32 cellular contexts compared by ENCODE assay signal in genomic region chr17:45976391-45976754, GRCh38. TPM values are rescaled to one million over a fixed set of nuclear protein-coding genes. Genes with fewer than 3 reads are reported as not detected.
"Had no signal": no experiment of that assay in that cellular context is flagged by ENCODE, and none has a peak within 500 bp of the region (broad histone marks: within the 10 kb centered on the region; RNA-seq: fewer than 3 reads in every experiment).

No MANE protein-coding gene starts in this region.

- H3K27ac Mint-ChIP-seq: activated CD4-positive, alpha-beta memory T cell treated with anti-CD3 and anti-CD28 coated beads, Interleukin-2, amount 10 ng/mL, durations not matched to agents 7 days and 5 days; activated CD4-positive, alpha-beta T cell treated with anti-CD3 and anti-CD28 coated beads, Interleukin-2, amount 10 ng/mL, durations not matched to agents 24 days and 14 days; activated naive CD8-positive, alpha-beta T cell; activated T-helper 2 cell treated with anti-CD3 and anti-CD28 coated beads, Interferon-gamma antibody, Interleukin-2, Interleukin-4, amounts not matched to agents 10 μg/mL and 5 μg/mL and 100 μg/mL, durations not matched to agents 14 hours and 24 hours and 36 hours; natural killer cell treated with Interleukin-12 subunit alpha and Interleukin-12 subunit beta and Interleukin-15 and Interleukin-18, amount 100 ng/mL, for 72 hours; T-helper 1 cell treated with Interleukin-12 subunit alpha and Interleukin-12 subunit beta and Interleukin-4 antibody, amounts not matched to agents 30 μg/mL and 1 μg/mL, for 36 hours had no signal

- H3K27ac ChIP-seq: hepatocyte, neutrophil, ovary, prostate gland, sigmoid colon, testis, transverse colon, WERI-Rb-1 had no signal

- H3K36me3 Mint-ChIP-seq: activated naive CD8-positive, alpha-beta T cell; natural killer cell treated with Interleukin-12 subunit alpha and Interleukin-12 subunit beta and Interleukin-15 and Interleukin-18, amount 100 ng/mL, for 72 hours had no signal

- DNase-seq: activated CD4-positive, alpha-beta memory T cell treated with anti-CD3 and anti-CD28 coated beads, Interleukin-2, amount 10 ng/mL, durations not matched to agents 7 days and 5 days; activated CD4-positive, alpha-beta T cell treated with anti-CD3 and anti-CD28 coated beads, Interleukin-2, amount 10 ng/mL, durations not matched to agents 24 days and 14 days; activated CD4-positive, CD25-positive, alpha-beta regulatory T cell treated with anti-CD3 and anti-CD28 coated beads, Interleukin-2, amount 50 U/mL, for 72 hours; activated naive CD4-positive, alpha-beta T cell treated with Interleukin-2 at 50 U/mL for 16 hours; activated T-cell treated with anti-CD3 and anti-CD28 coated beads, Interleukin-2, amount 50 U/mL, for 48 hours; effector CD8-positive, alpha-beta T cell; glutamatergic neuron; left colon; mammary epithelial cell; ovary; sigmoid colon; stimulated activated CD4-positive, alpha-beta T cell treated with anti-CD3 and anti-CD28 coated beads, Interleukin-15, amount 100 ng/mL, for 24 hours; stimulated activated CD4-positive, alpha-beta T cell treated with anti-CD3 and anti-CD28 coated beads, Interleukin-2, amount 100 ng/mL, for 24 hours; stimulated activated naive CD4-positive, alpha-beta T cell treated with Interleukin-2 at 50 U/mL for 16 hours; SW 1271; T-helper 9 cell; testis; transverse colon; WERI-Rb-1 had no signal

- H3K4me3 Mint-ChIP-seq: activated CD4-positive, alpha-beta memory T cell treated with anti-CD3 and anti-CD28 coated beads, Interleukin-2, amount 10 ng/mL, durations not matched to agents 7 days and 5 days; activated CD4-positive, alpha-beta T cell treated with anti-CD3 and anti-CD28 coated beads, Interleukin-2, amount 10 ng/mL, durations not matched to agents 24 days and 14 days; activated naive CD8-positive, alpha-beta T cell; central memory CD8-positive, alpha-beta T cell; natural killer cell treated with Interleukin-12 subunit alpha and Interleukin-12 subunit beta and Interleukin-15 and Interleukin-18, amount 100 ng/mL, for 72 hours; T-helper 1 cell treated with Interleukin-12 subunit alpha and Interleukin-12 subunit beta and Interleukin-4 antibody, amounts not matched to agents 30 μg/mL and 1 μg/mL, for 36 hours had no signal

- H3K9me3 Mint-ChIP-seq: activated CD4-positive, alpha-beta memory T cell treated with anti-CD3 and anti-CD28 coated beads, Interleukin-2, amount 10 ng/mL, durations not matched to agents 7 days and 5 days; activated CD4-positive, alpha-beta T cell treated with anti-CD3 and anti-CD28 coated beads, Interleukin-2, amount 10 ng/mL, durations not matched to agents 24 days and 14 days; activated T-helper 2 cell treated with anti-CD3 and anti-CD28 coated beads, Interferon-gamma antibody, Interleukin-2, Interleukin-4, amounts not matched to agents 10 μg/mL and 5 μg/mL and 100 μg/mL, durations not matched to agents 14 hours and 24 hours and 36 hours; natural killer cell treated with Interleukin-12 subunit alpha and Interleukin-12 subunit beta and Interleukin-15 and Interleukin-18, amount 100 ng/mL, for 72 hours; T-helper 1 cell treated with Interleukin-12 subunit alpha and Interleukin-12 subunit beta and Interleukin-4 antibody, amounts not matched to agents 30 μg/mL and 1 μg/mL, for 36 hours had no signal

- H3K27me3 Mint-ChIP-seq: activated CD4-positive, alpha-beta T cell treated with anti-CD3 and anti-CD28 coated beads, Interleukin-2, amount 10 ng/mL, durations not matched to agents 24 days and 14 days; activated naive CD8-positive, alpha-beta T cell had no signal

- ATAC-seq: left colon had no signal

- H3K4me1 Mint-ChIP-seq: activated CD4-positive, alpha-beta T cell treated with anti-CD3 and anti-CD28 coated beads, Interleukin-2, amount 10 ng/mL, durations not matched to agents 24 days and 14 days; central memory CD8-positive, alpha-beta T cell had no signal

RNA-seq across cellular contexts. Expression of gene STH, which starts 22.7 kb away (rescaled TPM):
- total RNA-seq: activated CD4-positive, alpha-beta memory T cell treated with anti-CD3 and anti-CD28 coated beads, Interleukin-2, amount 10 ng/mL, durations not matched to agents 7 days and 5 days; activated CD4-positive, alpha-beta T cell treated with anti-CD3 and anti-CD28 coated beads, Interleukin-2, amount 10 ng/mL, durations not matched to agents 24 days and 14 days; activated T-helper 2 cell treated with anti-CD3 and anti-CD28 coated beads, Interferon-gamma antibody, Interleukin-2, Interleukin-4, amounts not matched to agents 10 μg/mL and 5 μg/mL and 100 μg/mL, durations not matched to agents 14 hours and 24 hours and 36 hours; bronchial epithelial cell; dermis microvascular lymphatic vessel endothelial cell; epithelial cell of proximal tubule; hepatocyte; left colon; liver; mammary epithelial cell; mononuclear cell; natural killer cell treated with Interleukin-12 subunit alpha and Interleukin-12 subunit beta and Interleukin-15 and Interleukin-18, amount 100 ng/mL, for 72 hours; ovary; prostate gland; sigmoid colon; transverse colon had no signal
